In genomic region chr3:196502775-196503181, GRCh38 we compare ENCODE assay signal across 8 cellular contexts. TPM values are rescaled to one million over a fixed set of nuclear protein-coding genes. Genes with fewer than 3 reads are reported as not detected.
DNase-seq lines count a peak whose midpoint lies in the region; ATAC-seq and TF ChIP-seq lines count a peak whose summit lies in the region.

No MANE protein-coding gene starts in this region.

- ATAC-seq in GM19395 (IDR thresholded peaks at IDR 0.05; ENCODE audit: unreplicated experiment) (peak; percentile 5), left cardiac atrium (peak; percentile 60 to 81)

- peak overlapping the region; percentile 79 for H3K9ac ChIP-seq in HUES48 (ENCODE audit: low read depth, low read length)

- TF ChIP-seq POLR2A in vagina (IDR thresholded peaks at IDR 0.05) = no peak

- H3K4me3 ChIP-seq in HUES48 (ENCODE audit: low read depth, low read length) = peak overlapping the region; percentile 97
- peak overlapping the region; percentile 73 to 79 for H3K4me3 ChIP-seq in vagina

- intact Hi-C loops in left cardiac atrium (cut with DNase I) (loop anchor here in 1 of 2 donors (5.0 kb wide), 1 partner anchor 70 kb away; the partner anchor contains the start of gene UBXN7), posterior vena cava (cut with DNase I) (no loop called here), vagina (cut with DNase I) (loop anchor here (5.0 kb wide), 1 partner anchor 65 kb away; the partner anchor contains the start of genes FBXO45 and WDR53)

- DNase-seq in Ammon's horn (ENCODE audit: low spot score) = peak; percentile 54
- DNase-seq in T follicular helper cell (ENCODE audit: low read depth) = peak; percentile 62
- DNase-seq in amniotic stem cell (lab: John Stamatoyannopoulos, UW) = peak; percentile 77
- peak; percentile 74 for DNase-seq in left cardiac atrium
- peak; percentile 84 for DNase-seq in posterior vena cava (ENCODE audit: low spot score)
- no peak for DNase-seq in vagina (ENCODE audit: extremely low spot score in 2 of 2)

- H3K9me3 ChIP-seq in HUES48 (ENCODE audit: control insufficient read depth, insufficient read depth, low read length) = no peaks in the 10 kb centered on the region
- no peaks in the 10 kb centered on the region for H3K9me3 ChIP-seq in vagina

- no peaks in the 10 kb centered on the region for H3K27me3 ChIP-seq in HUES48 (ENCODE audit: control insufficient read depth, insufficient read depth, low read length)
- H3K27me3 ChIP-seq in vagina = no peaks in the 10 kb centered on the region

- TF ChIP-seq CTCF in vagina (IDR thresholded peaks at IDR 0.05) = no peak

- 0 out of 2 replicates have a peak, but pooled peaks cover 5% of the 10 kb centered on the region for H3K4me1 ChIP-seq in HUES48 (ENCODE audit: control insufficient read depth, insufficient read depth, low read length)
- peaks cover 47% of the 10 kb centered on the region for H3K4me1 ChIP-seq in vagina

- H3K27ac ChIP-seq in HUES48 (ENCODE audit: low read depth, low read length) = peak overlapping the region; percentile 99
- peak overlapping the region; percentile 92 for H3K27ac ChIP-seq in vagina

- H3K36me3 ChIP-seq in HUES48 (ENCODE audit: control insufficient read depth, insufficient read depth, low read length) = no peaks in the 10 kb centered on the region
- no peaks in the 10 kb centered on the region for H3K36me3 ChIP-seq in vagina

RNA-seq across cellular contexts. Expression of gene RNF168, which starts 0.8 kb away (rescaled TPM):
- total RNA-seq in left cardiac atrium = 10 to 100 TPM; 17.6 to 22.1 TPM
- 10 to 100 TPM; 19.9 to 24.6 TPM for total RNA-seq in posterior vena cava
- total RNA-seq in vagina = 26.0 TPM

RNA-seq across cellular contexts. Expression of gene SMCO1, which starts 12.4 kb away (rescaled TPM):
- 10 to 100 TPM; 10.7 to 28.5 TPM for total RNA-seq in left cardiac atrium
- not detected for total RNA-seq in posterior vena cava
- total RNA-seq in vagina = not detected

Comparison
In these comparisons a context has a peak if more than half of its experiments do, and no peak if none do; other contexts are left out.
1. DNase-seq: peak in Ammon's horn (single experiment), T follicular helper cell (single experiment), amniotic stem cell (single experiment), left cardiac atrium (single experiment) and posterior vena cava (single experiment); none in vagina (0 of 2).
2. RNA of gene SMCO1, which starts 12.4 kb away (total RNA-seq): 10.7 to 28.5 TPM in left cardiac atrium; not detected in posterior vena cava and not detected in vagina (single experiment); every median in the first group is over 10 times any median in the second.